In genomic region chr17:73291260-73291801, GRCh38 we compare ENCODE assay signal across 8 cellular contexts. TPM values are rescaled to one million over a fixed set of nuclear protein-coding genes. Genes with fewer than 3 reads are reported as not detected.
DNase-seq lines count a peak whose midpoint lies in the region; TF ChIP-seq lines count a peak whose summit lies in the region.

No MANE protein-coding gene starts in this region.

- DNase-seq in H4 (ENCODE audit: low spot score) = peak; percentile 95
- peak; percentile 87 for DNase-seq in LoVo (ENCODE audit: low spot score)
- peak; percentile 64 for DNase-seq in brain microvascular endothelial cell
- peak; percentile 76 to 95 for DNase-seq in lower leg skin (ENCODE audit: low spot score in 2 of 2)
- DNase-seq in ureter (ENCODE audit: low spot score) = peak; percentile 84
- no peak for DNase-seq in NCI-H526 treated with DMSO at 0.1 percent for 48 hours (lab: John Stamatoyannopoulos, UW)
- no peak for DNase-seq in A673 (ENCODE audit: low spot score)

- peak overlapping the region; percentile 74 for H3K27ac ChIP-seq in brain microvascular endothelial cell
- no peak overlapping the region for H3K27ac ChIP-seq in A673 (ENCODE audit: low read depth, low read length, poor library complexity, severe bottlenecking)

- no peaks in the 10 kb centered on the region for H3K36me3 ChIP-seq in brain microvascular endothelial cell (replicated peaks)
- no peaks in the 10 kb centered on the region for H3K36me3 ChIP-seq in A673 (ENCODE audit: insufficient read depth, low read length, poor library complexity, severe bottlenecking)

- H3K27me3 ChIP-seq in brain microvascular endothelial cell (replicated peaks) = no peaks in the 10 kb centered on the region
- no peaks in the 10 kb centered on the region for H3K27me3 ChIP-seq in A673 (replicated peaks; ENCODE audit: insufficient read depth, low read depth, low read length, poor library complexity)

- WGBS in lower leg skin, 2 donors = 28 to 34% methylated on average over 8 of the region's 8 CpGs

- in situ Hi-C loops in brain microvascular endothelial cell (cut with HindIII; ENCODE audit: low pct_ligation_motif_present, low sequenced_read_pairs) = no loop called here

- intact Hi-C loops in lower leg skin (cut with DNase I; ENCODE audit: low total_unique reads) (no loop called here), A673 (cut with micrococcal nuclease; ENCODE audit: unreplicated experiment) (no loop called here)

- no peaks in the 10 kb centered on the region for H3K9me3 ChIP-seq in A673 (ENCODE audit: low read depth, low read length, poor library complexity, severe bottlenecking)

- H3K4me3 ChIP-seq in brain microvascular endothelial cell (ENCODE audit: low read depth, low read length) (no peak overlapping the region), lower leg skin (ENCODE audit: low read depth, poor library complexity, severe bottlenecking) (no peak overlapping the region), A673 (ENCODE audit: low read depth, low read length, poor library complexity, severe bottlenecking) (no peak overlapping the region)

- no peaks in the 10 kb centered on the region for H3K4me1 ChIP-seq in A673 (ENCODE audit: insufficient read depth, low read length, poor library complexity, severe bottlenecking)

- BruUV-seq in A673 (replicated peaks; lab: Mats Ljungman, UMichigan) = no TSS peak

- POLR2A ChIA-PET in A673 (lab: Charles Lee; ENCODE audit: low non-redundant PET) = no interaction called here

- CTCF ChIA-PET in A673 (lab: Charles Lee) = no interaction called here

- TF ChIP-seq CTCF in brain microvascular endothelial cell (IDR thresholded peaks at IDR 0.05; ENCODE audit: low read depth, low read length, missing control alignments) (no peak), lower leg skin (IDR thresholded peaks at IDR 0.05) (no peak), A673 (conservative IDR thresholded peaks at IDR 0.05; ENCODE audit: low read depth, low read length) (no peak)

- TF ChIP-seq POLR2A in GM15510 (IDR thresholded peaks at IDR 0.05; ENCODE audit: borderline replicate concordance, extremely low read depth, insufficient read length) (peak; percentile 30), lower leg skin (IDR thresholded peaks at IDR 0.05) (no peak)

RNA-seq across cellular contexts. Expression of gene CDC42EP4, which starts 20.5 kb away (rescaled TPM):
- 29.8 and 30.9 TPM in 2 replicates for total RNA-seq in H4 (2014; rRNA removed; shearing (Covaris generic))
- total RNA-seq in lower leg skin = 10 to 100 TPM; 33.0 to 94.6 (median 69.7) TPM
- 70.8 TPM for total RNA-seq in ureter
- 37.5 and 40.2 TPM in 2 replicates for total RNA-seq in A673 (2021)

RNA-seq across cellular contexts. Expression of gene CPSF4L, which starts 29.7 kb away (rescaled TPM):
- not detected in 2 replicates for total RNA-seq in H4 (2014; rRNA removed; shearing (Covaris generic))
- total RNA-seq in lower leg skin (not detected), ureter (not detected), A673 (2021) (0.24 TPM in 1 of 2 replicates, not detected in the other)

Comparison
In these comparisons a context has a peak if more than half of its experiments do, and no peak if none do; other contexts are left out.
1. DNase-seq: peak in H4 (single experiment), LoVo (single experiment), brain microvascular endothelial cell (single experiment), lower leg skin (2 of 2) and ureter (single experiment); none in NCI-H526 treated with DMSO at 0.1 percent for 48 hours (single experiment) and A673 (single experiment).